In the genomic region with DNA sequence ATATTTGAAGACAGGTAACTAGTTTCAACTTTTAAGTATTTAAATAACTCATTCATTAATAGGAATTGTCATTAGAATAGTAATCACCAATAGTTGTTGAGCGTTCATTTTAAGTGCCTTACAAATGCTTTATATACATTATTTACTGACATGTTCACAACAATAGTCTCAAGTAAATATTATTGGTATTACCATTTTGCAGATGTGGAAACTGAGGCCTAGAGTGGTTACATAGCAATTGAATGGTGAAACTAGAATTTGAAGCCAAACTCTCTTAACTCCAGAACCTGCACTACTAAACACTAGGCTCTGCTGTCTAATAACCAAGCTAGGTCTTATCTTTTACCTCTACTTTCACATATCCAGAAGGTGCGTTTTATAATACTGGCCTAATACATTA, we compare ENCODE assay signal across 5 cellular contexts.
"Had no signal": no experiment of that assay in that cellular context is flagged by ENCODE, and none has a peak within 500 bp of the region (broad histone marks: within the 10 kb centered on the region; RNA-seq: fewer than 3 reads in every experiment).

No MANE protein-coding gene starts in this region.

- DNase-seq: GOT3 had no signal

- H2AFZ ChIP-seq: GM23338 had no signal

- H3K9ac ChIP-seq: GM23248 had no signal

- H3K4me3 ChIP-seq: GM23248, GM23338, HAP-1 had no signal

- H3K9me3 ChIP-seq: HAP-1 had no signal

- FAIRE-seq: H54 had no signal

- H3K4me2 ChIP-seq: GM23338 had no signal

- H3K27ac ChIP-seq: GM23248 had no signal
